1 cellular context compared by ENCODE assay signal in the genomic region with DNA sequence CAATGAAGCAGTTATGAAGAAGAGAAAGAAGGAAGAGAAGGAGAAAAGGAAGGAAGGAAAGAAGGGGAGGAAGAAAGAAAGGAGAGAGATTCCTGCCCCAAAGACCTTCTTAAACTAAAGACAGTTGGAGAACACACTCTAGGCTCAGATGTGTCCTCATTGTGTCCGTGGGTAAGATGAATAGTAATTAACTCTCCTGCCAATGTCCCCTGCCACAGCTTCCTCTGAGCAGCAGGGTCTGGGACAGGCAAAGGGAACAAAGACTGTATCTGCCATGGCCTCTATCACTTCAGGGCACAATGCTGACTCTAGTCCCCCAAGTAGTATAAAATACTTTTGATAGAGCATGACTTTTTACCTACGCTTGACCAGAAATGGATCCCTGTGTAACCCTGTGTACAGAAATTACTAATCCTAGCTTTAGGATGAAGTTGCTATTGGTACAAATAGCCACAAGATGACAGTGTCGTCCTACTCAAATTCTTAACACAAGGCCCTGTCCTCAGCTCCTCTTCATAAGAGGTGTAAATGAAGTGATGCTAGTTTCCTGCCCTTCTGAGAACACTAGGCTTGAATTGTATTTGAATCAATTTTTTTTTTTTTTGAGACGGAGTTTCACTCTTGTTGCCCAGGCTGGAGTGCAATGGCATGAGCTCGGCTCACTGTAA.
TF ChIP-seq lines count a peak whose summit lies in the region.

No MANE protein-coding gene starts in this region.

TF ChIP-seq in K562, 482 proteins besides CTCF, POLR2A, EP300 and RAD21 (continued from another document):
- TF ChIP-seq ARID2 (IDR thresholded peaks at IDR 0.05): peak; percentile 54; the same call in 1 of the 2 replicates
- no peak for TF ChIP-seq KAT2B (IDR thresholded peaks at IDR 0.05; ENCODE audit: low read depth, low read length)
- TF ChIP-seq FOXK2 (conservative IDR thresholded peaks at IDR 0.05 in 1 of 2, IDR thresholded peaks at IDR 0.05 in 1 of 2; ENCODE audit: low read depth in 2 of 2): 0 out of 4 replicates have a peak, but pooled peaks have one; percentile 14 to 40
- TF ChIP-seq EHMT2 (IDR thresholded peaks at IDR 0.05): no peak
- peak; percentile 77 for TF ChIP-seq SMC3 (conservative IDR thresholded peaks at IDR 0.05; ENCODE audit: insufficient read depth, low read depth, low read length)
- no peak for TF ChIP-seq ZNF134 (CRISPR knock-in tag; conservative IDR thresholded peaks at IDR 0.05)
- TF ChIP-seq STAG1 (CRISPR knock-in tag; IDR thresholded peaks at IDR 0.05; ENCODE audit: borderline replicate concordance): peak; percentile 38; the same call in 1 of the 2 replicates
